11 cellular contexts compared by ENCODE assay signal in the genomic region with DNA sequence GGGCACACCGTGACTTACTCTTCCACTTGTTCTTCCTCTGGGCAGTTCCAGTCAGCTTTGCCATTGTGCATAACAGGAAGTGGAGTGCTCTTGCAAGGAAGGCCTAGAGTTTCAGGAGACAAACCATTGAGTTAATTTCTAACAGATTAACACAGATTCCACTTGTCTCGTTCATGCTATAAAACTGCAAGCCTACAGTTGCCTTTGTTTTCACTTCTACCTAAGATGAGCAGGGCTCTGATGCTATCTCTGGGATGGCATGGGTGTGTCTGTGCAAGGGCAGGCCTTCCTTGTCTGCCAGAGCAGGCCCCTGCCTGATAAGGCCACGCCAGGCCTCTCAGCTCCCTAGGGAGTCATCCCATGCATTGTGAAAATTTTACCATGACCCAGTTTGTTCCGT.
A peak's percentile ranks its signal among the peaks of the same experiment; 100 is the strongest.
DNase-seq lines count a peak whose midpoint lies in the region; ATAC-seq and TF ChIP-seq lines count a peak whose summit lies in the region.
"Had no signal": no experiment of that assay in that cellular context is flagged by ENCODE, and none has a peak within 500 bp of the region (broad histone marks: within the 10 kb centered on the region; RNA-seq: fewer than 3 reads in every experiment).

No MANE protein-coding gene starts in this region.

- peaks cover 41% of the 10 kb centered on the region for H3K4me1 Mint-ChIP-seq in osteocyte (ENCODE audit: unreplicated experiment)
- no peaks in the 10 kb centered on the region for H3K4me1 Mint-ChIP-seq in activated CD4-positive, alpha-beta memory T cell treated with anti-CD3 and anti-CD28 coated beads for 36 hours (ENCODE audit: low read depth)

- no peak for TF ChIP-seq CTCF in VCaP (conservative IDR thresholded peaks at IDR 0.05)
- no peak for TF ChIP-seq CTCF in osteocyte (IDR thresholded peaks at IDR 0.05)
- TF ChIP-seq CTCF in dorsolateral prefrontal cortex (IDR thresholded peaks at IDR 0.05 in 54 of 56, conservative IDR thresholded peaks at IDR 0.05 in 2 of 56; ENCODE audit: low read depth in 1 of 56, partially characterized antibody in 56 of 56), result no peak

- H3K27ac ChIP-seq in VCaP (peak overlapping the region; percentile 75), dorsolateral prefrontal cortex (no peak overlapping the region)
- H3K27ac ChIP-seq: RWPE1 had no signal

- H3K27ac Mint-ChIP-seq in osteocyte (ENCODE audit: unreplicated experiment), result peak overlapping the region; percentile 81
- H3K27ac Mint-ChIP-seq in activated CD4-positive, alpha-beta memory T cell treated with anti-CD3 and anti-CD28 coated beads for 36 hours, result no peak overlapping the region
- no peak overlapping the region for H3K27ac Mint-ChIP-seq in activated naive CD4-positive, alpha-beta T cell treated with anti-CD3 and anti-CD28 coated beads, Interleukin-2, amount 50 U/mL, for 72 hours

- H3K4me3 ChIP-seq in dorsolateral prefrontal cortex, result no peak overlapping the region
- H3K4me3 ChIP-seq: skin epidermis, upper lobe of left lung had no signal

- H3K27me3 ChIP-seq in dorsolateral prefrontal cortex, result no peaks in the 10 kb centered on the region
- H3K27me3 ChIP-seq: upper lobe of left lung had no signal

- POLR2A ChIA-PET in activated CD4-positive, alpha-beta memory T cell treated with anti-CD3 and anti-CD28 coated beads for 36 hours (lab: Charles Lee), result no interaction called here

- H3K27me3 Mint-ChIP-seq in osteocyte (ENCODE audit: unreplicated experiment), result no peaks in the 10 kb centered on the region
- H3K27me3 Mint-ChIP-seq in activated CD4-positive, alpha-beta memory T cell treated with anti-CD3 and anti-CD28 coated beads for 36 hours, result no peaks in the 10 kb centered on the region

- ATAC-seq in GM19023 (IDR thresholded peaks at IDR 0.05; ENCODE audit: unreplicated experiment), result peak; percentile 54
- peak; percentile 89 for ATAC-seq in HG03139 (IDR thresholded peaks at IDR 0.05; ENCODE audit: unreplicated experiment)
- no peak for ATAC-seq in HG02588 (IDR thresholded peaks at IDR 0.05; ENCODE audit: unreplicated experiment)
- ATAC-seq in activated naive CD4-positive, alpha-beta T cell treated with anti-CD3 and anti-CD28 coated beads, Interleukin-2, amount 50 U/mL, for 72 hours, result no peak

- CTCF ChIA-PET in activated CD4-positive, alpha-beta memory T cell treated with anti-CD3 and anti-CD28 coated beads for 36 hours (lab: Charles Lee), result no interaction called here

- peaks cover 2% of the 10 kb centered on the region for H3K36me3 Mint-ChIP-seq in osteocyte (ENCODE audit: unreplicated experiment)
- H3K36me3 Mint-ChIP-seq in activated CD4-positive, alpha-beta memory T cell treated with anti-CD3 and anti-CD28 coated beads for 36 hours, result no peaks in the 10 kb centered on the region
- H3K36me3 Mint-ChIP-seq in activated naive CD4-positive, alpha-beta T cell treated with anti-CD3 and anti-CD28 coated beads, Interleukin-2, amount 50 U/mL, for 72 hours, result no peaks in the 10 kb centered on the region

- DNase-seq in osteocyte (ENCODE audit: extremely low spot score, unreplicated experiment) (no peak), dorsolateral prefrontal cortex (no peak)
- no peak for DNase-seq in activated CD4-positive, alpha-beta memory T cell treated with anti-CD3 and anti-CD28 coated beads for 36 hours
- no peak for DNase-seq in activated naive CD4-positive, alpha-beta T cell treated with anti-CD3 and anti-CD28 coated beads, Interleukin-2, amount 50 U/mL, for 72 hours (ENCODE audit: low spot score in 2 of 2)
- DNase-seq: upper lobe of left lung had no signal

- intact Hi-C loops in activated CD4-positive, alpha-beta memory T cell treated with anti-CD3 and anti-CD28 coated beads for 36 hours (cut with micrococcal nuclease), result no loop called here
- intact Hi-C loops in dorsolateral prefrontal cortex (cut with DNase I), result no loop called here

- H3K4me3 Mint-ChIP-seq in osteocyte (ENCODE audit: unreplicated experiment), result no peak overlapping the region
- H3K4me3 Mint-ChIP-seq in activated CD4-positive, alpha-beta memory T cell treated with anti-CD3 and anti-CD28 coated beads for 36 hours, result no peak overlapping the region

- no peaks in the 10 kb centered on the region for H3K9me3 Mint-ChIP-seq in osteocyte (ENCODE audit: unreplicated experiment)
- H3K9me3 Mint-ChIP-seq in activated CD4-positive, alpha-beta memory T cell treated with anti-CD3 and anti-CD28 coated beads for 36 hours, result no peaks in the 10 kb centered on the region
- H3K9me3 Mint-ChIP-seq in activated naive CD4-positive, alpha-beta T cell treated with anti-CD3 and anti-CD28 coated beads, Interleukin-2, amount 50 U/mL, for 72 hours, result no peaks in the 10 kb centered on the region

Comparison
In these comparisons a context has a peak if more than half of its experiments do, and no peak if none do; other contexts are left out.
1. ATAC-seq: peak in GM19023 (single experiment) and HG03139 (single experiment); none in HG02588 (single experiment) and activated naive CD4-positive, alpha-beta T cell treated with anti-CD3 and anti-CD28 coated beads, Interleukin-2, amount 50 U/mL, for 72 hours (0 of 2).